In genomic region chr3:11607816-11608215, GRCh38 we compare ENCODE assay signal across 1 cellular context.
A peak's percentile ranks its signal among the peaks of the same experiment; 100 is the strongest.
TF ChIP-seq lines count a peak whose summit lies in the region.

No MANE protein-coding gene starts in this region.

TF ChIP-seq in GM12878, 131 proteins besides CTCF, POLR2A, EP300 and RAD21:
- TF ChIP-seq ZNF274 (IDR thresholded peaks at IDR 0.05; ENCODE audit: insufficient read depth, insufficient read length), result no peak
- TF ChIP-seq RUNX3 (IDR thresholded peaks at IDR 0.05; ENCODE audit: low read length), result peak; percentile 23; the same call in 1 of the 2 replicates
- no peak for TF ChIP-seq TAF1 (IDR thresholded peaks at IDR 0.05; ENCODE audit: borderline replicate concordance, low read depth, low read length)
- no peak for TF ChIP-seq ZNF384 (IDR thresholded peaks at IDR 0.05; ENCODE audit: borderline replicate concordance, low read depth, low read length)
- no peak for TF ChIP-seq MYC (IDR thresholded peaks at IDR 0.05; ENCODE audit: insufficient read depth, insufficient read length, insufficient replicate concordance, low read length, severe bottlenecking)
- no peak for TF ChIP-seq PML (IDR thresholded peaks at IDR 0.05; ENCODE audit: low read length)
- no peak for TF ChIP-seq SUPT20H (IDR thresholded peaks at IDR 0.05; ENCODE audit: borderline replicate concordance, control insufficient read depth, low read depth, low read length)
